8 cellular contexts compared by ENCODE assay signal in genomic region chr10:27741173-27742091, GRCh38. TPM values are rescaled to one million over a fixed set of nuclear protein-coding genes. Genes with fewer than 3 reads are reported as not detected.
DNase-seq lines count a peak whose midpoint lies in the region; ATAC-seq and TF ChIP-seq lines count a peak whose summit lies in the region.

No MANE protein-coding gene starts in this region.

- peaks cover 34 to 59% of the 10 kb centered on the region in 2 donors for H3K27me3 ChIP-seq in mucosa of rectum (ENCODE audit: control insufficient read depth in 2 of 2, insufficient read depth in 2 of 2, low read length in 2 of 2)
- H3K27me3 ChIP-seq in upper lobe of right lung: peaks cover 63% of the 10 kb centered on the region

- H3K4me3 ChIP-seq in coronary artery: peak overlapping the region; percentile 89
- H3K4me3 ChIP-seq in mucosa of rectum (ENCODE audit: low read length in 2 of 2): peak overlapping the region; percentile 71 to 78
- H3K4me3 ChIP-seq in upper lobe of right lung: peak overlapping the region; percentile 64

- intact Hi-C loops in upper lobe of right lung (cut with DNase I): no loop called here

- H3K4me1 ChIP-seq in mucosa of rectum (ENCODE audit: control insufficient read depth in 2 of 2, insufficient read depth in 2 of 2, low read length in 2 of 2) (peaks cover 16 to 30% of the 10 kb centered on the region in 2 donors), upper lobe of right lung (peaks cover 37% of the 10 kb centered on the region)

- DNase-seq in activated CD8-positive, alpha-beta memory T cell treated with anti-CD3 and anti-CD28 coated beads for 24 hours: peak; percentile 67
- DNase-seq in activated CD8-positive, alpha-beta memory T cell treated with anti-CD3 and anti-CD28 coated beads, Interleukin-2, amount 50 U/mL, for 4 hours: no peak
- no peak for DNase-seq in coronary artery (ENCODE audit: low spot score)
- peak; percentile 69 for DNase-seq in upper lobe of right lung
- DNase-seq in NCI-H2107 (lab: John Stamatoyannopoulos, UW): no peak
- no peak for DNase-seq in HCEC 1CT
- DNase-seq in UCSD-AML1 (lab: John Stamatoyannopoulos, UW; ENCODE audit: unreplicated experiment): no peak

- ATAC-seq in upper lobe of right lung: no peak

- peak overlapping the region; percentile 92 to 94 for H3K27ac ChIP-seq in coronary artery
- no peak overlapping the region for H3K27ac ChIP-seq in mucosa of rectum (ENCODE audit: low read depth in 2 of 2, low read length in 2 of 2)
- H3K27ac ChIP-seq in upper lobe of right lung: no peak overlapping the region

- no peak overlapping the region for H3K9ac ChIP-seq in mucosa of rectum (ENCODE audit: low read depth in 1 of 2, low read length in 2 of 2)

- TF ChIP-seq CTCF in coronary artery (IDR thresholded peaks at IDR 0.05): no peak
- no peak for TF ChIP-seq CTCF in upper lobe of right lung (IDR thresholded peaks at IDR 0.05)

- H3K36me3 ChIP-seq in mucosa of rectum (ENCODE audit: control insufficient read depth in 2 of 2, insufficient read depth in 2 of 2, low read length in 2 of 2) (no peaks in the 10 kb centered on the region), upper lobe of right lung (no peaks in the 10 kb centered on the region)

- H3K9me3 ChIP-seq in mucosa of rectum (ENCODE audit: control insufficient read depth in 2 of 2, low read length in 2 of 2): no peaks in the 10 kb centered on the region
- no peaks in the 10 kb centered on the region for H3K9me3 ChIP-seq in upper lobe of right lung

RNA-seq across cellular contexts. Expression of gene MKX, which starts 4.2 kb away (rescaled TPM):
- total RNA-seq in upper lobe of right lung: 1.7 TPM

Comparison
In these comparisons a context has a peak if more than half of its experiments do, and no peak if none do; other contexts are left out.
1. DNase-seq: peak in activated CD8-positive, alpha-beta memory T cell treated with anti-CD3 and anti-CD28 coated beads for 24 hours (single experiment) and upper lobe of right lung (single experiment); none in activated CD8-positive, alpha-beta memory T cell treated with anti-CD3 and anti-CD28 coated beads, Interleukin-2, amount 50 U/mL, for 4 hours (single experiment), coronary artery (single experiment), NCI-H2107 (single experiment), HCEC 1CT (single experiment) and UCSD-AML1 (single experiment).
2. H3K27ac ChIP-seq: peak in coronary artery (2 of 2); none in mucosa of rectum (0 of 2) and upper lobe of right lung (single experiment).
3. Peak in every context shown above with its lines, with median percentiles within 50 percentile points of each other: H3K4me3 ChIP-seq.